ENCODE assay signal across 23 cellular contexts in genomic region chr1:3272321-3273045, GRCh38.
"Had no signal": no experiment of that assay in that cellular context is flagged by ENCODE, and none has a peak within 500 bp of the region (broad histone marks: within the 10 kb centered on the region; RNA-seq: fewer than 3 reads in every experiment).

No MANE protein-coding gene starts in this region.

- H3K36me3 ChIP-seq: colonic mucosa, esophagus squamous epithelium, gastroesophageal sphincter had no signal

- DNase-seq: activated CD4-positive, alpha-beta memory T cell treated with anti-CD3 and anti-CD28 coated beads, Interleukin-2, amount 10 ng/mL, durations not matched to agents 7 days and 5 days; activated CD4-positive, alpha-beta T cell treated with anti-CD3 and anti-CD28 coated beads for 1 hour; activated CD4-positive, alpha-beta T cell treated with anti-CD3 and anti-CD28 coated beads for 4 hours; activated CD4-positive, alpha-beta T cell treated with anti-CD3 and anti-CD28 coated beads, Interleukin-2, amount 10 ng/mL, durations not matched to agents 7 days and 5 days; activated CD4-positive, alpha-beta T cell treated with anti-CD3 and anti-CD28 coated beads, Interleukin-2, amount 50 U/mL, for 4 hours; activated CD8-positive, alpha-beta memory T cell treated with anti-CD3 and anti-CD28 coated beads, Interleukin-2, amount 50 U/mL, for 48 hours; activated gamma-delta T cell; activated naive CD4-positive, alpha-beta T cell; activated naive CD4-positive, alpha-beta T cell treated with anti-CD3 and anti-CD28 coated beads, Interleukin-2, amount 50 U/mL, for 16 hours; activated T-cell treated with anti-CD3 and anti-CD28 coated beads for 4 hours; activated T-cell treated with anti-CD3 and anti-CD28 coated beads, Interleukin-2, amount 50 U/mL, for 24 hours; activated T-cell treated with anti-CD3 and anti-CD28 coated beads, Interleukin-2, amount 50 U/mL, for 72 hours; amniotic stem cell; anterior cingulate cortex; caudate nucleus; colonic mucosa; effector CD8-positive, alpha-beta T cell; esophagus squamous epithelium; foreskin melanocyte; T-helper 2 cell had no signal

- ATAC-seq: activated T-cell treated with anti-CD3 and anti-CD28 coated beads, Interleukin-2, amount 50 U/mL, for 72 hours; gastroesophageal sphincter; WTC11 had no signal

- H3K9me3 ChIP-seq: colonic mucosa, esophagus squamous epithelium, gastroesophageal sphincter had no signal

- H3K4me3 ChIP-seq: colonic mucosa, esophagus squamous epithelium, gastroesophageal sphincter had no signal

- H3K27ac ChIP-seq: colonic mucosa, epithelial cell of prostate, esophagus squamous epithelium, gastroesophageal sphincter had no signal

- H3K27me3 ChIP-seq: colonic mucosa had no signal

- H3K4me1 ChIP-seq: colonic mucosa, esophagus squamous epithelium, gastroesophageal sphincter had no signal
